15 cellular contexts compared by ENCODE assay signal in the genomic region with DNA sequence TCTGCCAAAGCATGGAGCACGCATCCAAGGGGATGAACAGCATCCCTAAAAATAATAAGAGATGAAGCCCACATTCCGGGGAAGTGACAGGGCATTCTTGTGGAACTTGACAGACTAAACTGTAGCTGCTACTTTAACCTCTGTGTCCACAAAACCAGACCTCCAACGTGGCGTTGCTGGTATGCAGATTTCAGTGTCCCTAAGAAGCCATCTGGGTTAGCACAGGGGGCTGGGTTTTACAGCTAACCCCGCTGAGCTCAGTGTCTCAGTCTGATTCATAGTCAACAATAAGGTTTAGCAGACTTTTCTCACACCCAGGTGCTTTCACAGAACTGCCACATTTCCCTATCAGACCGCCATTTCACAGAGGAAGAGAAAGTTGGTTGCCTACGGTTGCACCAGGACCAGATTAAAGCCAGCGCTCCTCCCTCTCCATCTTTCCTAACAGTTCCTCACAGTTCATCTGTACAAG.
DNase-seq lines count a peak whose midpoint lies in the region; TF ChIP-seq lines count a peak whose summit lies in the region.
"Had no signal": no experiment of that assay in that cellular context is flagged by ENCODE, and none has a peak within 500 bp of the region (broad histone marks: within the 10 kb centered on the region; RNA-seq: fewer than 3 reads in every experiment).

No MANE protein-coding gene starts in this region.

- H3K27me3 Mint-ChIP-seq in HFFc6 (ENCODE audit: insufficient read depth): peaks cover 15% of the 10 kb centered on the region

- TF ChIP-seq CTCF in AG10803 (conservative IDR thresholded peaks at IDR 0.05; ENCODE audit: low read length): no peak
- no peak for TF ChIP-seq CTCF in HFFc6 (IDR thresholded peaks at IDR 0.05)
- no peak for TF ChIP-seq CTCF in right atrium auricular region (IDR thresholded peaks at IDR 0.05)

- no peak overlapping the region for H3K27ac Mint-ChIP-seq in HFFc6
- H3K27ac Mint-ChIP-seq: GM23338 had no signal

- no peaks in the 10 kb centered on the region for H3K36me3 Mint-ChIP-seq in HFFc6 (ENCODE audit: low read depth)

- H3K9me3 ChIP-seq in right atrium auricular region: no peaks in the 10 kb centered on the region
- H3K9me3 ChIP-seq: A549 had no signal

- H3K9me3 Mint-ChIP-seq in HFFc6: no peaks in the 10 kb centered on the region
- H3K9me3 Mint-ChIP-seq: GM23338 had no signal

- no peaks in the 10 kb centered on the region for H3K36me3 ChIP-seq in right atrium auricular region

- no peaks in the 10 kb centered on the region for H3K27me3 ChIP-seq in right atrium auricular region

- no peaks in the 10 kb centered on the region for H3K4me1 ChIP-seq in right atrium auricular region
- H3K4me1 ChIP-seq: A549 had no signal

- peak; percentile 32 for DNase-seq in AG10803 (ENCODE audit: low read depth)
- DNase-seq in HFFc6: peak; percentile 33
- DNase-seq in hepatic stellate cell (ENCODE audit: low spot score): peak; percentile 70
- DNase-seq in myocyte (ENCODE audit: low read depth): peak; percentile 90
- no peak for DNase-seq in activated CD4-positive, alpha-beta T cell treated with anti-CD3 and anti-CD28 coated beads for 1 hour
- no peak for DNase-seq in right atrium auricular region (ENCODE audit: low spot score)
- no peak for DNase-seq in MV-4-11 (lab: John Stamatoyannopoulos, UW)
- no peak for DNase-seq in HPDE6-E6E7 (ENCODE audit: extremely low spot score)
- DNase-seq: COR-L47, KBM-7, NCI-H1436 treated with DMSO at 0.1 percent for 48 hours, NCI-H2081, NCI-H510A treated with DMSO at 0.1 percent for 48 hours had no signal

- H3K4me3 ChIP-seq in AG10803 (ENCODE audit: low read length): no peak overlapping the region
- no peak overlapping the region for H3K4me3 ChIP-seq in right atrium auricular region
- H3K4me3 ChIP-seq: A549, GM23338 had no signal

- peaks cover 16% of the 10 kb centered on the region for H3K4me1 Mint-ChIP-seq in HFFc6 (ENCODE audit: low read depth)
- H3K4me1 Mint-ChIP-seq: GM23338 had no signal

- H3K4me3 Mint-ChIP-seq in HFFc6: no peak overlapping the region
- H3K4me3 Mint-ChIP-seq: GM23338 had no signal

- H3K27ac ChIP-seq in right atrium auricular region: no peak overlapping the region
- H3K27ac ChIP-seq: A549 had no signal

Comparison
In these comparisons a context has a peak if more than half of its experiments do, and no peak if none do; other contexts are left out.
1. DNase-seq: peak in AG10803 (single experiment), HFFc6 (single experiment), hepatic stellate cell (single experiment) and myocyte (single experiment); none in activated CD4-positive, alpha-beta T cell treated with anti-CD3 and anti-CD28 coated beads for 1 hour (single experiment), right atrium auricular region (single experiment), MV-4-11 (single experiment) and HPDE6-E6E7 (single experiment).